ENCODE assay signal across 8 cellular contexts in the genomic region with DNA sequence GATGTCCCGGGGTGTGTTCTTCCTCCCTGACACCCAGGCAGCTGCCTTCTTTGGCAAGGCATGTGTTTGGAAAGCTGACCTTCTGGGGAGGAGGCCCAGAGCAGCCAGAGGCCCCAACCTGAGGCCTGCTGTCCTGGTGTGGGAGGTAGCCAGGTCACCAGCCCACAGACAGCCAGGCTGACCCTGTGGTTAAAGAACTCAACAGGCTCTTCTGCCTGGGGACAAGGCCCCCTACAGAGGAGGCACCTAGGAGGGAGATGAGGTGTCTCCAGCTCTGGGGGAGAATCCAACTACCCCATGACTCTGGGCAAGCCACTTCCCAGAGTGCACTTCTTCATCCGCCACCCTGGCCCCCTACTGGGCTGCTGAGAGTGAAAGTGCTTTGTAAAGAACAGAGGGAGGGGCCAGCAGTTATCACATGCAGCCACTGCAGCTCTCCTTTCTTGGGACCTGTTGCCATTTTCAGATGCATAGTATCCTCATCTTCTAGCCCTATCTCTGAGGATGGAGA. TPM values are rescaled to one million over a fixed set of nuclear protein-coding genes. Genes with fewer than 3 reads are reported as not detected.
DNase-seq lines count a peak whose midpoint lies in the region; ATAC-seq, FAIRE-seq and TF ChIP-seq lines count a peak whose summit lies in the region.

No MANE protein-coding gene starts in this region.

- no peaks in the 10 kb centered on the region for H3K27me3 Mint-ChIP-seq in T-helper 2 cell treated with Interferon-gamma antibody and Interleukin-4, amounts not matched to agents 5 μg/mL and 100 μg/mL, for 36 hours (ENCODE audit: low read depth)

- peak; percentile 63 for TF ChIP-seq POLR2A in GM12878 (IDR thresholded peaks at IDR 0.05; ENCODE audit: low read depth, low read length)

- RAD21 ChIA-PET in GM12878 (lab: Charles Lee; ENCODE audit: unreplicated experiment): interaction anchor here (0.7 to 2.1 kb wide), 7 partner anchors 14 to 167 kb away, joined by 3 to 12 read pairs (median 5); a partner anchor contains a TSS

- no peaks in the 10 kb centered on the region for H3K36me3 ChIP-seq in BLaER1
- H3K36me3 ChIP-seq in HAP-1 (replicated peaks): no peaks in the 10 kb centered on the region
- no peaks in the 10 kb centered on the region for H3K36me3 ChIP-seq in GM12878 (ENCODE audit: control insufficient read depth in 2 of 2, insufficient read depth in 2 of 2, low read length in 1 of 2)

- H3K4me3 ChIP-seq in BLaER1 (no peak overlapping the region), HAP-1 (no peak overlapping the region), GM12878 (no peak overlapping the region)

- H3K27ac Mint-ChIP-seq in T-helper 2 cell treated with Interferon-gamma antibody and Interleukin-4, amounts not matched to agents 5 μg/mL and 100 μg/mL, for 36 hours: peak overlapping the region; percentile 94
- peak overlapping the region; percentile 93 for H3K27ac Mint-ChIP-seq in stimulated activated effector memory CD8-positive, alpha-beta T cell treated with anti-CD3 and anti-CD28 coated beads, Interleukin-12 subunit alpha, Interleukin-12 subunit beta, amount 100 ng/mL, for 72 hours

- no peak for TF ChIP-seq EP300 in GM12878 (IDR thresholded peaks at IDR 0.05; ENCODE audit: borderline replicate concordance in 1 of 2, control insufficient read depth in 1 of 2, low read depth in 2 of 2, low read length in 2 of 2)

- WGBS in GM12878 (ENCODE audit: insufficient coverage, insufficient replicate concordance, low lambda C conversion rate, missing lambda C conversion rate): 27% methylated on average over 2 of the region's 2 CpGs

- H3K27ac ChIP-seq in BLaER1 (peak overlapping the region; percentile 81), GM12878 (ENCODE audit: control insufficient read depth, insufficient read depth) (peak overlapping the region; percentile 59)

- H3K4me1 Mint-ChIP-seq in T-helper 2 cell treated with Interferon-gamma antibody and Interleukin-4, amounts not matched to agents 5 μg/mL and 100 μg/mL, for 36 hours (ENCODE audit: low read depth): peaks cover 68% of the 10 kb centered on the region
- peaks cover 84% of the 10 kb centered on the region for H3K4me1 Mint-ChIP-seq in stimulated activated effector memory CD8-positive, alpha-beta T cell treated with anti-CD3 and anti-CD28 coated beads, Interleukin-12 subunit alpha, Interleukin-12 subunit beta, amount 100 ng/mL, for 72 hours

- H3K9ac ChIP-seq in BLaER1: peak overlapping the region; percentile 47; the same call in 1 of the 2 replicates
- 0 out of 2 replicates have a peak overlapping the region, but pooled peaks have one; percentile 9 for H3K9ac ChIP-seq in GM12878 (ENCODE audit: control insufficient read depth, insufficient read depth, low read length)

- no peaks in the 10 kb centered on the region for H3K79me2 ChIP-seq in GM12878 (ENCODE audit: control insufficient read depth, insufficient read depth, low read length)

- H3K27me3 ChIP-seq in BLaER1 (no peaks in the 10 kb centered on the region), HAP-1 (ENCODE audit: low read depth) (no peaks in the 10 kb centered on the region), GM12878 (replicated peaks in 1 of 2; ENCODE audit: control insufficient read depth in 2 of 2, insufficient read depth in 2 of 2, low read length in 1 of 2) (no peaks in the 10 kb centered on the region)

- H3K9me3 Mint-ChIP-seq in T-helper 2 cell treated with Interferon-gamma antibody and Interleukin-4, amounts not matched to agents 5 μg/mL and 100 μg/mL, for 36 hours: no peaks in the 10 kb centered on the region
- H3K9me3 Mint-ChIP-seq in stimulated activated effector memory CD8-positive, alpha-beta T cell treated with anti-CD3 and anti-CD28 coated beads, Interleukin-12 subunit alpha, Interleukin-12 subunit beta, amount 100 ng/mL, for 72 hours: no peaks in the 10 kb centered on the region

- peak overlapping the region; percentile 46 for H2AFZ ChIP-seq in GM12878 (ENCODE audit: control insufficient read depth, low read depth, low read length)

- in situ Hi-C loops in HAP-1 (cut with MboI; ENCODE audit: low sequenced_read_pairs): no loop called here
- in situ Hi-C loops in GM12878 (cut with MboI): no loop called here

- H3K36me3 Mint-ChIP-seq in T-helper 2 cell treated with Interferon-gamma antibody and Interleukin-4, amounts not matched to agents 5 μg/mL and 100 μg/mL, for 36 hours (ENCODE audit: low read depth): peaks cover 15% of the 10 kb centered on the region
- peaks cover 31% of the 10 kb centered on the region for H3K36me3 Mint-ChIP-seq in stimulated activated effector memory CD8-positive, alpha-beta T cell treated with anti-CD3 and anti-CD28 coated beads, Interleukin-12 subunit alpha, Interleukin-12 subunit beta, amount 100 ng/mL, for 72 hours

- H4K20me1 ChIP-seq in BLaER1: no peaks in the 10 kb centered on the region
- H4K20me1 ChIP-seq in GM12878 (ENCODE audit: control insufficient read depth, insufficient read depth): no peaks in the 10 kb centered on the region

- peak; percentile 13 to 38 (median 24); a peak in 2 of 6 replicates for TF ChIP-seq CTCF in GM12878 (IDR thresholded peaks at IDR 0.05 in 2 of 3, conservative IDR thresholded peaks at IDR 0.05 in 1 of 3; ENCODE audit: control insufficient read depth in 2 of 3, extremely low read depth in 1 of 3, insufficient read depth in 1 of 3, low read depth in 3 of 3, low read length in 3 of 3)

- H3K4me2 ChIP-seq in BLaER1 (peak overlapping the region; percentile 80), GM12878 (ENCODE audit: control insufficient read depth, insufficient read depth) (no peak overlapping the region)

- CTCF ChIA-PET in GM12878 (lab: Yijun Ruan, JAX): interaction anchor here (0.7 to 3.6 kb wide), 10 partner anchors 9 to 183 kb away, joined by 3 to 14 read pairs (median 4); a partner anchor contains a TSS

- intact Hi-C loops in GM12878 (cut with micrococcal nuclease; ENCODE audit: unreplicated experiment): no loop called here

- H3K4me1 ChIP-seq in BLaER1 (peaks cover 82% of the 10 kb centered on the region), HAP-1 (peaks cover 9% of the 10 kb centered on the region; the same call in 1 of the 2 replicates), GM12878 (ENCODE audit: control insufficient read depth, insufficient read depth, low read length) (peaks cover 27% of the 10 kb centered on the region)

- POLR2A ChIA-PET in GM12878 (lab: Charles Lee): interaction anchor here (0.5 to 4.0 kb wide), 7 partner anchors 9 to 110 kb away, joined by 3 to 37 read pairs (median 4); a partner anchor contains a TSS

- TF ChIP-seq RAD21 in GM12878 (IDR thresholded peaks at IDR 0.05; ENCODE audit: insufficient read depth, low read depth, low read length): no peak

- DNase-seq in HAP-1 (ENCODE audit: low spot score in 2 of 2) (peak; percentile 28 to 69), GM12878 (ENCODE audit: low read depth, low spot score) (peak; percentile 32), left lobe of liver (ENCODE audit: low spot score) (no peak)
- peak; percentile 82 for DNase-seq in T-helper 2 cell treated with Interferon-gamma antibody and Interleukin-4, amounts not matched to agents 5 μg/mL and 100 μg/mL, for 36 hours (ENCODE audit: low spot score)
- peak in 1 of 2 donors; percentile 81 for DNase-seq in stimulated activated effector memory CD8-positive, alpha-beta T cell treated with anti-CD3 and anti-CD28 coated beads, Interleukin-12 subunit alpha, Interleukin-12 subunit beta, amount 100 ng/mL, for 72 hours (ENCODE audit: low spot score in 2 of 2)

- ATAC-seq in GM12878 (peak; percentile 90), left lobe of liver (peak; percentile 48), HG03442 (IDR thresholded peaks at IDR 0.05; ENCODE audit: unreplicated experiment) (no peak), GM19397 (IDR thresholded peaks at IDR 0.05; ENCODE audit: unreplicated experiment) (no peak)
- peak; percentile 65 for ATAC-seq in stimulated activated effector memory CD8-positive, alpha-beta T cell treated with anti-CD3 and anti-CD28 coated beads, Interleukin-12 subunit alpha, Interleukin-12 subunit beta, amount 100 ng/mL, for 72 hours

- peak; percentile 7 for FAIRE-seq in GM12878 (lab: Jason Lieb, UNC)

- no peaks in the 10 kb centered on the region for H3K9me3 ChIP-seq in BLaER1
- no peaks in the 10 kb centered on the region for H3K9me3 ChIP-seq in HAP-1
- no peaks in the 10 kb centered on the region for H3K9me3 ChIP-seq in GM12878 (replicated peaks; ENCODE audit: control insufficient read depth, insufficient read depth, low read length)

- H3K4me3 Mint-ChIP-seq in T-helper 2 cell treated with Interferon-gamma antibody and Interleukin-4, amounts not matched to agents 5 μg/mL and 100 μg/mL, for 36 hours: peak overlapping the region; percentile 79
- H3K4me3 Mint-ChIP-seq in stimulated activated effector memory CD8-positive, alpha-beta T cell treated with anti-CD3 and anti-CD28 coated beads, Interleukin-12 subunit alpha, Interleukin-12 subunit beta, amount 100 ng/mL, for 72 hours: peak overlapping the region; percentile 71

- SMC1A ChIA-PET in GM12878 (lab: Charles Lee; ENCODE audit: uncharacterized antibody, unreplicated experiment): interaction anchor here (0.7 to 2.4 kb wide), 11 partner anchors 9 to 178 kb away, joined by 3 to 12 read pairs (median 4); no protein-coding TSS in a partner anchor

- BruUV-seq in GM12878 (replicated peaks; lab: Mats Ljungman, UMichigan): no TSS peak

TF ChIP-seq in GM12878, 131 proteins besides CTCF, POLR2A, EP300 and RAD21 (continues in another document):
- TF ChIP-seq SUPT20H (IDR thresholded peaks at IDR 0.05; ENCODE audit: borderline replicate concordance, control insufficient read depth, low read depth, low read length): no peak
- 0 out of 2 replicates have a peak, but pooled peaks have one; percentile 24 for TF ChIP-seq CREB1 (IDR thresholded peaks at IDR 0.05; ENCODE audit: low read depth)
- TF ChIP-seq YY1 (IDR thresholded peaks at IDR 0.05; ENCODE audit: low read depth, low read length): peak; percentile 51; the same call in 1 of the 2 replicates

RNA-seq across cellular contexts. Expression of a gene that starts 13.1 kb away (rescaled TPM):
- total RNA-seq in GM12878 (2013; cell fraction: nucleolus; rRNA removed): 96.1 and 107 TPM in 2 replicates
- 34.3 and 40.7 TPM in 2 replicates for total RNA-seq in GM12878 (2014; rRNA removed)
- total RNA-seq in GM12878 (2014; rRNA removed; fragmentation: Illumina TruSeq; extraction: Trizol): 22.0 and 24.7 TPM in 2 replicates
- 84.6 and 86.3 TPM in 2 replicates for total RNA-seq in GM12878 (2021)
- 8.9 TPM for polyA plus RNA-seq in GM12878 (2011; ENCODE audit: low read depth)
- polyA plus RNA-seq in GM12878 (2011; rRNA removed): 10.7 and 18.8 TPM in 2 replicates
- polyA plus RNA-seq in GM12878 (2011; cell fraction: cytosol; rRNA removed): 16.3 and 28.3 TPM in 2 replicates
- 213 and 265 TPM in 2 replicates for polyA plus RNA-seq in GM12878 (2011; cell fraction: nucleus; rRNA removed)
- 24.9 and 31.5 TPM in 2 replicates for polyA plus RNA-seq in GM12878 (2012)
- 3.8 and 37.5 TPM in 2 replicates for polyA plus RNA-seq in GM12878 (2014; fragmentation: Illumina TruSeq; extraction: Trizol)
- polyA plus RNA-seq in GM12878 (2014; fragmentation: Nextera tagmentation; extraction: Ambion mirVana): 1 to 10 TPM; 1.4 to 5.1 TPM
- 52.5 and 62.5 TPM in 2 replicates for polyA plus RNA-seq in GM12878 (2014; rRNA removed)
- polyA plus RNA-seq in GM12878 (2016; fragmentation: Nextera tagmentation; extraction: Ambion mirVana): 10 to 100 TPM; 10.1 to 11.0 TPM
- 21.4 and 37.2 TPM in 2 replicates for polyA minus RNA-seq in GM12878 (2011; rRNA and poly(A)+ RNA removed)
- 36.1 and 40.1 TPM in 2 replicates for polyA minus RNA-seq in GM12878 (2011; cell fraction: cytosol; rRNA and poly(A)+ RNA removed)
- polyA minus RNA-seq in GM12878 (2011; cell fraction: nucleus; rRNA and poly(A)+ RNA removed): 49.9 and 96.1 TPM in 2 replicates
- 220 TPM for total RNA-seq in left lobe of liver

Comparison
In these comparisons a context has a peak if more than half of its experiments do, and no peak if none do; other contexts are left out.
1. ATAC-seq: peak in GM12878 (single experiment), left lobe of liver (single experiment) and stimulated activated effector memory CD8-positive, alpha-beta T cell treated with anti-CD3 and anti-CD28 coated beads, Interleukin-12 subunit alpha, Interleukin-12 subunit beta, amount 100 ng/mL, for 72 hours (single experiment); none in HG03442 (single experiment) and GM19397 (single experiment).